In the genomic region with DNA sequence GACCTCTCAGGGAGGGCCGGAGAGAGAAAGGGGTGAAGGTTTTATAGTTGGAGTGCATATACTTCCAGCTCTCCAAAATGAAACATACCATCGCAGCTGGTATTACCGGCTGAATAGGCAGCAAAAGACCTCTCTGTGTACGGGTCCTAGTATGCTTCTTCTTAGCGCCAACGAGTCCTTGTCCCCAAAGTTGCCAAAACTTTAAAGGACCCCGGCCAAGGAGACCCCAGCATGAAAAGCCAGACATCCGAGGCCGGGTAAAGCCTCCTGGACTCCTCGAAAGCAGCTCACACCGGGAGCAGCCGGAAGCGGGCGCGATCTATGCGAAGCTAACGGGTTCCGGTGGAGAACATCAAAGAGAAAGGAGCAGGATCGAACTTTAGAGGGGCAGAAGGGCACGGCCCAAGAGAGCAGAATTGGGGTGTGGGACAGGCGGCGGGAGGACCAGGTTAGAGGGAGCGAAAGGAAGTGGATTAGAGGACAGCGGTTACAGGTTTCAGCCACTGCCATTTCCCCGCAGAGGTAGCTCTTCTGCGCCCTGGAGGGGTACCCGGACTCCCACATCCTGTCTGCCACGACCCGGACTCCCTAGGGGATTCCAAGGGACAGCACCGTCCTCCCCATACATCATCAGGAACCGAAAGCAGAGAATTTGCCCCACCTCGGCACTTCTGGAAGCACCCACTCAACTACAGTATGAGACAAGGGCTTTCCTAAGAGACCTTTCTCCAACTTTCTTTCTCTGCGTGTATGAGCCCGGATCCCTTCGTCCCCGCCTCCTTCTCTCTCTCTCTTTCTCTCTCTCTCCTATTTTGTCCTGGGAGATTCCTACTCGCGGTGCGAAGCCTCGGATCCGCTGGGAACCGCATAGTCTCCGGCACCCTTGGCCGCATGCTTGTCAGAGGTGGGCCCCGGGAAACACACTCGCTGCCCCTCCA, we compare ENCODE assay signal across 9 cellular contexts. TPM values are rescaled to one million over a fixed set of nuclear protein-coding genes. Genes with fewer than 3 reads are reported as not detected.
DNase-seq lines count a peak whose midpoint lies in the region; ATAC-seq and TF ChIP-seq lines count a peak whose summit lies in the region.
"Had no signal": no experiment of that assay in that cellular context is flagged by ENCODE, and none has a peak within 500 bp of the region (broad histone marks: within the 10 kb centered on the region; RNA-seq: fewer than 3 reads in every experiment).

No MANE protein-coding gene starts in this region.

- no peaks in the 10 kb centered on the region for H3K36me3 ChIP-seq in cardiac muscle cell

- DNase-seq in GM12864 (ENCODE audit: low read depth) (no peak), T1000 (lab: John Stamatoyannopoulos, UW) (peak; percentile 57), cardiac muscle cell (ENCODE audit: low read depth in 1 of 2, low spot score in 1 of 2) (peak in 1 of 2 donors; percentile 16), retinal pigment epithelial cell (ENCODE audit: low read depth) (no peak), RKO (ENCODE audit: low spot score) (no peak), erythroblast (lab: John Stamatoyannopoulos, UW) (no peak)
- DNase-seq in stimulated activated CD4-positive, alpha-beta T cell treated with anti-CD3 and anti-CD28 coated beads, Interleukin-2, amount 100 ng/mL, for 48 hours = no peak

- no peaks in the 10 kb centered on the region for H3K4me1 ChIP-seq in cardiac muscle cell (ENCODE audit: low read depth)

- H3K27ac ChIP-seq in cardiac muscle cell = no peak overlapping the region

- H3K4me3 ChIP-seq in GM12864 (ENCODE audit: low read depth, low read length) = peak overlapping the region; percentile 25
- H3K4me3 ChIP-seq in cardiac muscle cell = peak overlapping the region; percentile 45
- H3K4me3 ChIP-seq in retinal pigment epithelial cell (ENCODE audit: low read length) = peak overlapping the region; percentile 26

- TF ChIP-seq POLR2A in erythroblast (IDR thresholded peaks at IDR 0.05; ENCODE audit: low read length) = no peak

- no peaks in the 10 kb centered on the region for H3K9me3 ChIP-seq in cardiac muscle cell (ENCODE audit: low read depth)

- H3K27me3 ChIP-seq in cardiac muscle cell = peaks cover 100% of the 10 kb centered on the region

- peak; percentile 71 for ATAC-seq in HG02610 (IDR thresholded peaks at IDR 0.05; ENCODE audit: unreplicated experiment)

- no peak for TF ChIP-seq CTCF in GM12864 (IDR thresholded peaks at IDR 0.05; ENCODE audit: low read depth, low read length, missing control alignments)
- TF ChIP-seq CTCF in cardiac muscle cell (IDR thresholded peaks at IDR 0.05; ENCODE audit: low read depth, low read length) = no peak
- no peak for TF ChIP-seq CTCF in retinal pigment epithelial cell (conservative IDR thresholded peaks at IDR 0.05; ENCODE audit: low read depth, low read length)

RNA-seq across cellular contexts. Expression of gene VGLL2, which starts 0.6 kb away (rescaled TPM):
- total RNA-seq in cardiac muscle cell = not detected in 2 replicates
- polyA plus RNA-seq in cardiac muscle cell = not detected in 2 replicates
- total RNA-seq: NCI-H460 had no signal
